ENCODE assay signal across 15 cellular contexts in genomic region chr6:113598786-113599185, GRCh38.
A peak's percentile ranks its signal among the peaks of the same experiment; 100 is the strongest.
DNase-seq lines count a peak whose midpoint lies in the region; ATAC-seq and TF ChIP-seq lines count a peak whose summit lies in the region.
"Had no signal": no experiment of that assay in that cellular context is flagged by ENCODE, and none has a peak within 500 bp of the region (broad histone marks: within the 10 kb centered on the region; RNA-seq: fewer than 3 reads in every experiment).

No MANE protein-coding gene starts in this region.

- no peak for ATAC-seq in GM21528 (IDR thresholded peaks at IDR 0.05; ENCODE audit: low FRiP score, unreplicated experiment)
- ATAC-seq in HG03439 (IDR thresholded peaks at IDR 0.05; ENCODE audit: unreplicated experiment), result no peak

- H3K4me1 ChIP-seq in mesenchymal stem cell (ENCODE audit: control insufficient read depth, insufficient read depth, low read depth, low read length), result peaks cover 1% of the 10 kb centered on the region
- H3K4me1 ChIP-seq in thyroid gland, result no peaks in the 10 kb centered on the region

- H2BK5ac ChIP-seq in mesenchymal stem cell (ENCODE audit: low read depth, low read length, poor library complexity, severe bottlenecking), result no peak overlapping the region

- no peak overlapping the region for H3K9ac ChIP-seq in mesenchymal stem cell (ENCODE audit: low read length)

- peak; percentile 15 for DNase-seq in EH (ENCODE audit: low read depth)
- DNase-seq in amniotic epithelial cell (ENCODE audit: low read depth), result peak; percentile 82
- peak; percentile 39 for DNase-seq in mesenchymal stem cell
- DNase-seq in osteocyte (ENCODE audit: extremely low spot score, unreplicated experiment), result no peak
- DNase-seq in thyroid gland, result no peak
- DNase-seq: ACHN; C1 segment of cervical spinal cord; CD4-positive, alpha-beta T cell; DND-41; GF-D8; HCEC 1CT; HFFc6 had no signal

- no peak overlapping the region for H4K91ac ChIP-seq in mesenchymal stem cell (ENCODE audit: low read length)

- H3K4ac ChIP-seq in mesenchymal stem cell (ENCODE audit: low read depth in 1 of 2, low read length in 2 of 2), result no peak overlapping the region

- no peak overlapping the region for H2BK15ac ChIP-seq in mesenchymal stem cell (ENCODE audit: low read depth, poor library complexity, severe bottlenecking)

- H3K14ac ChIP-seq in mesenchymal stem cell (ENCODE audit: low read length in 2 of 2), result no peak overlapping the region

- no peak overlapping the region for H3K27ac ChIP-seq in mesenchymal stem cell (ENCODE audit: low read length, poor library complexity, severe bottlenecking)
- H3K27ac ChIP-seq in thyroid gland, result no peak overlapping the region
- H3K27ac ChIP-seq: HL-60 had no signal

- no peak for TF ChIP-seq POLR2A in thyroid gland (IDR thresholded peaks at IDR 0.05)

- H3K4me1 Mint-ChIP-seq in osteocyte (ENCODE audit: unreplicated experiment), result peaks cover 46% of the 10 kb centered on the region

- peak overlapping the region; percentile 13 for H3K27ac Mint-ChIP-seq in osteocyte (ENCODE audit: unreplicated experiment)
- H3K27ac Mint-ChIP-seq: CD4-positive, alpha-beta T cell; HFFc6 had no signal

- no peaks in the 10 kb centered on the region for H3K9me3 ChIP-seq in mesenchymal stem cell (ENCODE audit: control insufficient read depth, low read length)
- no peaks in the 10 kb centered on the region for H3K9me3 ChIP-seq in thyroid gland

- H3K27me3 Mint-ChIP-seq in osteocyte (ENCODE audit: unreplicated experiment), result no peaks in the 10 kb centered on the region
- H3K27me3 Mint-ChIP-seq: CD4-positive, alpha-beta T cell had no signal

- TF ChIP-seq CTCF in osteocyte (IDR thresholded peaks at IDR 0.05), result no peak
- no peak for TF ChIP-seq CTCF in thyroid gland (IDR thresholded peaks at IDR 0.05)

- H3K18ac ChIP-seq in mesenchymal stem cell (ENCODE audit: low read depth in 1 of 2, low read length in 2 of 2), result no peak overlapping the region

- no peak overlapping the region for H2BK12ac ChIP-seq in mesenchymal stem cell (ENCODE audit: low read length in 2 of 2)

- no CpG with 5 or more reads among the region's 3 CpGs for WGBS in mesenchymal stem cell
- 95 to 96% methylated on average over 3 of the region's 3 CpGs for WGBS in thyroid gland, 2 donors

- no peak overlapping the region for H2AK5ac ChIP-seq in mesenchymal stem cell (ENCODE audit: low read length, severe bottlenecking)

- no peak overlapping the region for H2AFZ ChIP-seq in mesenchymal stem cell (ENCODE audit: low read depth, low read length)

- H3K36me3 ChIP-seq in mesenchymal stem cell (ENCODE audit: control insufficient read depth in 1 of 2, insufficient read depth in 2 of 2, low read depth in 1 of 2, low read length in 2 of 2), result no peaks in the 10 kb centered on the region
- no peaks in the 10 kb centered on the region for H3K36me3 ChIP-seq in thyroid gland

- intact Hi-C loops in thyroid gland (cut with DNase I), result no loop called here

- no peak overlapping the region for H3K4me2 ChIP-seq in mesenchymal stem cell (ENCODE audit: low read length, poor library complexity, severe bottlenecking)

- peaks cover 3% of the 10 kb centered on the region for H3K9me3 Mint-ChIP-seq in osteocyte (ENCODE audit: unreplicated experiment)
- H3K9me3 Mint-ChIP-seq: CD4-positive, alpha-beta T cell; HFFc6 had no signal

- H3K36me3 Mint-ChIP-seq in osteocyte (ENCODE audit: unreplicated experiment), result no peaks in the 10 kb centered on the region

- H3K4me3 ChIP-seq in mesenchymal stem cell (ENCODE audit: insufficient read depth in 1 of 2, low read depth in 1 of 2, low read length in 2 of 2) (no peak overlapping the region), thyroid gland (replicated peaks in 1 of 3) (no peak overlapping the region)

- H3K27me3 ChIP-seq in mesenchymal stem cell (ENCODE audit: control insufficient read depth in 1 of 2, insufficient read depth in 1 of 2, low read length in 2 of 2) (no peaks in the 10 kb centered on the region), thyroid gland (no peaks in the 10 kb centered on the region)

- H2BK120ac ChIP-seq in mesenchymal stem cell (ENCODE audit: low read depth, low read length), result no peak overlapping the region

- no peak overlapping the region for H3K23ac ChIP-seq in mesenchymal stem cell (ENCODE audit: low read length in 2 of 2)

- H4K8ac ChIP-seq in mesenchymal stem cell (ENCODE audit: low read length), result no peak overlapping the region

- H3K79me1 ChIP-seq in mesenchymal stem cell (replicated peaks; ENCODE audit: low read length, poor library complexity, severe bottlenecking), result no peaks in the 10 kb centered on the region

- H3K4me3 Mint-ChIP-seq in osteocyte (ENCODE audit: unreplicated experiment), result no peak overlapping the region
- H3K4me3 Mint-ChIP-seq: CD4-positive, alpha-beta T cell; HFFc6 had no signal

Comparison
In these comparisons a context has a peak if more than half of its experiments do, and no peak if none do; other contexts are left out.
1. DNase-seq: peak in EH (single experiment), amniotic epithelial cell (single experiment) and mesenchymal stem cell (single experiment); none in osteocyte (single experiment) and thyroid gland (0 of 2).